In the genomic region with DNA sequence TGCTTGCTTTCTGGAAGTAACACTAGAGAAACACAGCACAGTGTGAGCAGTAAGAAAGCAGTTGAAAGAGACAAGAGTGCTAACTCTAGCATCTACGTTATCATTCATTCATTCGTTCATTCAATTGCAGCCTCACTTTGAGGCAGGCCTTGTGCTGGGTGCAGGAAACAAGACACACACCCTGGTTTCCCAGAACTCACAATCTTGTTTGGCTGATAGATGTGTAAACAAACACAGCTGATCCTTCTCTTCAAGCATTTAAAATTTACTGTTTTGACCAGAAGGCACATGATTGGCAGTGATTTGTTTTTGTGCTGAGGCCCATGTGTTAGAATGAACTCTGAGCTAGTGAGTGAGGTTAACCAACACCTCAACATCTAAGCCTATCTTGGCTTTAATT, we compare ENCODE assay signal across 1 cellular context.
TF ChIP-seq lines count a peak whose summit lies in the region.

No MANE protein-coding gene starts in this region.

TF ChIP-seq in H1, 55 proteins besides CTCF, POLR2A, EP300 and RAD21 (continued from another document):
- TF ChIP-seq, protein P1, sequence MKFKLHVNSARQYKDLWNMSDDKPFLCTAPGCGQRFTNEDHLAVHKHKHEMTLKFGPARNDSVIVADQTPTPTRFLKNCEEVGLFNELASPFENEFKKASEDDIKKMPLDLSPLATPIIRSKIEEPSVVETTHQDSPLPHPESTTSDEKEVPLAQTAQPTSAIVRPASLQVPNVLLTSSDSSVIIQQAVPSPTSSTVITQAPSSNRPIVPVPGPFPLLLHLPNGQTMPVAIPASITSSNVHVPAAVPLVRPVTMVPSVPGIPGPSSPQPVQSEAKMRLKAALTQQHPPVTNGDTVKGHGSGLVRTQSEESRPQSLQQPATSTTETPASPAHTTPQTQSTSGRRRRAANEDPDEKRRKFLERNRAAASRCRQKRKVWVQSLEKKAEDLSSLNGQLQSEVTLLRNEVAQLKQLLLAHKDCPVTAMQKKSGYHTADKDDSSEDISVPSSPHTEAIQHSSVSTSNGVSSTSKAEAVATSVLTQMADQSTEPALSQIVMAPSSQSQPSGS (IDR thresholded peaks at IDR 0.05; ENCODE audit: low read length) = no peak
- TF ChIP-seq HDAC2 (IDR thresholded peaks at IDR 0.05; ENCODE audit: borderline replicate concordance in 1 of 2, low read depth in 2 of 2, low read length in 2 of 2) (no peak), MAFK (IDR thresholded peaks at IDR 0.05; ENCODE audit: low read depth, low read length) (no peak), SIRT6 (IDR thresholded peaks at IDR 0.05; ENCODE audit: low read length) (no peak)
